Comparison of ENCODE assay signal across 12 cellular contexts in genomic region chr19:10915511-10916091, GRCh38. TPM values are rescaled to one million over a fixed set of nuclear protein-coding genes. Genes with fewer than 3 reads are reported as not detected.
DNase-seq lines count a peak whose midpoint lies in the region; ATAC-seq, FAIRE-seq and TF ChIP-seq lines count a peak whose summit lies in the region.
"Had no signal": no experiment of that assay in that cellular context is flagged by ENCODE, and none has a peak within 500 bp of the region (broad histone marks: within the 10 kb centered on the region; RNA-seq: fewer than 3 reads in every experiment).

No MANE protein-coding gene starts in this region.

- peaks cover 18% of the 10 kb centered on the region for H3K4me1 Mint-ChIP-seq in HFFc6 (ENCODE audit: low read depth)
- no peaks in the 10 kb centered on the region for H3K4me1 Mint-ChIP-seq in activated naive CD4-positive, alpha-beta T cell treated with anti-CD3 and anti-CD28 coated beads, Interleukin-2, amount 10 ng/mL, durations not matched to agents 7 days and 5 days
- H3K4me1 Mint-ChIP-seq: activated T-helper 17 cell treated with anti-CD3 and anti-CD28 coated beads, Interleukin-2, amount 50 U/mL, for 72 hours had no signal

- no peaks in the 10 kb centered on the region; the same call in 1 of the 2 replicates for H3K9me3 ChIP-seq in AG04450 (ENCODE audit: control insufficient read depth, insufficient read depth, low read length)
- H3K9me3 ChIP-seq in hepatocyte (ENCODE audit: low read depth): no peaks in the 10 kb centered on the region

- peak overlapping the region; percentile 83 for H3K27ac Mint-ChIP-seq in HFFc6
- H3K27ac Mint-ChIP-seq in activated naive CD4-positive, alpha-beta T cell treated with anti-CD3 and anti-CD28 coated beads, Interleukin-2, amount 10 ng/mL, durations not matched to agents 7 days and 5 days: no peak overlapping the region
- H3K27ac Mint-ChIP-seq: activated T-helper 17 cell treated with anti-CD3 and anti-CD28 coated beads, Interleukin-2, amount 50 U/mL, for 72 hours had no signal

- H3K79me2 ChIP-seq in hepatocyte: no peaks in the 10 kb centered on the region

- 88% methylated on average over 13 of the region's 15 CpGs for WGBS in hepatocyte (ENCODE audit: low lambda C conversion rate, missing lambda C conversion rate)

- H3K9me2 ChIP-seq in hepatocyte (replicated peaks; ENCODE audit: insufficient read depth): no peaks in the 10 kb centered on the region

- H3K27me3 ChIP-seq in AG04450 (ENCODE audit: control insufficient read depth, insufficient read depth, low read length) (no peaks in the 10 kb centered on the region), hepatocyte (no peaks in the 10 kb centered on the region)

- H3K4me1 ChIP-seq in hepatocyte (ENCODE audit: insufficient read depth): no peaks in the 10 kb centered on the region

- H3K27ac ChIP-seq in AG04450 (ENCODE audit: low read depth, low read length) (peak overlapping the region; percentile 57), hepatocyte (no peak overlapping the region)

- POLR2A ChIA-PET in AG04450 (lab: Yijun Ruan, JAX): no interaction called here

- FAIRE-seq in D721Med (lab: Jason Lieb, UNC): no peak
- FAIRE-seq: TTC549 had no signal

- H3K36me3 Mint-ChIP-seq in HFFc6 (ENCODE audit: low read depth): no peaks in the 10 kb centered on the region
- peaks cover 12% of the 10 kb centered on the region for H3K36me3 Mint-ChIP-seq in activated naive CD4-positive, alpha-beta T cell treated with anti-CD3 and anti-CD28 coated beads, Interleukin-2, amount 10 ng/mL, durations not matched to agents 7 days and 5 days

- H3K27me3 Mint-ChIP-seq in HFFc6 (ENCODE audit: insufficient read depth): peaks cover 6% of the 10 kb centered on the region; the same call in 1 of the 2 replicates
- H3K27me3 Mint-ChIP-seq in activated naive CD4-positive, alpha-beta T cell treated with anti-CD3 and anti-CD28 coated beads, Interleukin-2, amount 10 ng/mL, durations not matched to agents 7 days and 5 days: no peaks in the 10 kb centered on the region
- H3K27me3 Mint-ChIP-seq: activated T-helper 17 cell treated with anti-CD3 and anti-CD28 coated beads, Interleukin-2, amount 50 U/mL, for 72 hours had no signal

- H4K20me1 ChIP-seq in hepatocyte (ENCODE audit: insufficient read depth, poor library complexity, severe bottlenecking): no peaks in the 10 kb centered on the region

- DNase-seq in AG04450 (ENCODE audit: low read depth, low spot score): peak; percentile 59
- peak; percentile 84 for DNase-seq in HFFc6
- peak; percentile 72 for DNase-seq in amniotic epithelial cell (ENCODE audit: low read depth)
- peak; percentile 63 for DNase-seq in hepatocyte (ENCODE audit: low spot score)
- DNase-seq in D721Med (ENCODE audit: insufficient read length, low spot score): no peak
- no peak for DNase-seq in NCI-H2081 treated with DMSO at 0.1 percent for 48 hours (lab: John Stamatoyannopoulos, UW)
- no peak for DNase-seq in activated naive CD4-positive, alpha-beta T cell treated with anti-CD3 and anti-CD28 coated beads, Interleukin-2, amount 10 ng/mL, durations not matched to agents 7 days and 5 days
- DNase-seq: C1 segment of cervical spinal cord, posterior cingulate gyrus had no signal

- CTCF ChIA-PET in AG04450 (lab: Charles Lee): interaction anchor here (0.9 kb wide), 1 partner anchor 21 kb away, joined by 4 read pairs; no protein-coding TSS in a partner anchor
- CTCF ChIA-PET in activated naive CD4-positive, alpha-beta T cell treated with anti-CD3 and anti-CD28 coated beads, Interleukin-2, amount 10 ng/mL, durations not matched to agents 7 days and 5 days (lab: Charles Lee): no interaction called here

- ATAC-seq in HG03565 (IDR thresholded peaks at IDR 0.05; ENCODE audit: unreplicated experiment): no peak
- ATAC-seq: activated T-helper 17 cell treated with anti-CD3 and anti-CD28 coated beads, Interleukin-2, amount 50 U/mL, for 72 hours had no signal

- no peak overlapping the region for H2AFZ ChIP-seq in hepatocyte

- H3K4me3 ChIP-seq in AG04450 (ENCODE audit: low read depth, low read length): no peak overlapping the region
- no peak overlapping the region for H3K4me3 ChIP-seq in hepatocyte

- peak overlapping the region; percentile 67 for H3K4me3 Mint-ChIP-seq in HFFc6
- no peak overlapping the region for H3K4me3 Mint-ChIP-seq in activated naive CD4-positive, alpha-beta T cell treated with anti-CD3 and anti-CD28 coated beads, Interleukin-2, amount 10 ng/mL, durations not matched to agents 7 days and 5 days
- H3K4me3 Mint-ChIP-seq: activated T-helper 17 cell treated with anti-CD3 and anti-CD28 coated beads, Interleukin-2, amount 50 U/mL, for 72 hours had no signal

- no peak overlapping the region for H3K4me2 ChIP-seq in hepatocyte

- H3K9me3 Mint-ChIP-seq in HFFc6: no peaks in the 10 kb centered on the region
- H3K9me3 Mint-ChIP-seq in activated naive CD4-positive, alpha-beta T cell treated with anti-CD3 and anti-CD28 coated beads, Interleukin-2, amount 10 ng/mL, durations not matched to agents 7 days and 5 days: no peaks in the 10 kb centered on the region
- H3K9me3 Mint-ChIP-seq: activated T-helper 17 cell treated with anti-CD3 and anti-CD28 coated beads, Interleukin-2, amount 50 U/mL, for 72 hours had no signal

- no peaks in the 10 kb centered on the region for H3K36me3 ChIP-seq in hepatocyte (replicated peaks; ENCODE audit: insufficient read depth, low read depth)

- TF ChIP-seq CTCF in AG04450 (IDR thresholded peaks at IDR 0.05; ENCODE audit: low read depth, low read length): 0 out of 2 replicates have a peak, but pooled peaks have one; percentile 10
- TF ChIP-seq CTCF in HFFc6 (IDR thresholded peaks at IDR 0.05): peak; percentile 50; the same call in 1 of the 2 replicates
- TF ChIP-seq CTCF in hepatocyte (IDR thresholded peaks at IDR 0.05; ENCODE audit: poor library complexity): peak; percentile 7
- no peak for TF ChIP-seq CTCF in D721Med (IDR thresholded peaks at IDR 0.05; ENCODE audit: insufficient read depth, missing control alignments)

RNA-seq across cellular contexts. Expression of gene YIPF2, which starts 12.8 kb away (rescaled TPM):
- polyA plus RNA-seq in AG04450 (2011; rRNA removed): 35.1 and 56.5 TPM in 2 replicates
- polyA minus RNA-seq in AG04450 (2011; rRNA and poly(A)+ RNA removed): 28.3 and 36.3 TPM in 2 replicates
- 100 to 1,000 TPM in 1 of 6 experiments, 10 to 100 TPM in 5; 78.7 to 105 (median 83.3) TPM for total RNA-seq in HFFc6 (2021; fragmentation: NEBNext Ultra II Directional; extraction: Animal tissue kit (Norgen Biotek cat#: 25700))
- 115 and 123 TPM in 2 replicates for total RNA-seq in hepatocyte
- polyA plus RNA-seq in hepatocyte: 80.3 and 88.3 TPM in 2 replicates

RNA-seq across cellular contexts. Expression of gene TIMM29, which starts 13.0 kb away (rescaled TPM):
- polyA plus RNA-seq in AG04450 (2011; rRNA removed): 7.4 and 7.5 TPM in 2 replicates
- polyA minus RNA-seq in AG04450 (2011; rRNA and poly(A)+ RNA removed): 5.3 and 5.7 TPM in 2 replicates
- 10 to 100 TPM; 18.0 to 25.0 (median 20.6) TPM for total RNA-seq in HFFc6 (2021; fragmentation: NEBNext Ultra II Directional; extraction: Animal tissue kit (Norgen Biotek cat#: 25700))
- 19.4 and 36.2 TPM in 2 replicates for total RNA-seq in hepatocyte
- polyA plus RNA-seq in hepatocyte: 23.0 and 24.1 TPM in 2 replicates

RNA-seq across cellular contexts. Expression of gene CARM1, which starts 44.2 kb away (rescaled TPM):
- polyA plus RNA-seq in AG04450 (2011; rRNA removed): 23.5 and 26.0 TPM in 2 replicates
- 36.7 and 42.1 TPM in 2 replicates for polyA minus RNA-seq in AG04450 (2011; rRNA and poly(A)+ RNA removed)
- 10 to 100 TPM; 67.2 to 82.1 (median 76.8) TPM for total RNA-seq in HFFc6 (2021; fragmentation: NEBNext Ultra II Directional; extraction: Animal tissue kit (Norgen Biotek cat#: 25700))
- total RNA-seq in hepatocyte: 27.5 and 34.3 TPM in 2 replicates
- polyA plus RNA-seq in hepatocyte: 45.1 and 45.7 TPM in 2 replicates

RNA-seq across cellular contexts. Expression of gene SMARCA4, which starts 45.2 kb away (rescaled TPM):
- polyA plus RNA-seq in AG04450 (2011; rRNA removed) (41.6 and 63.5 TPM in 2 replicates), hepatocyte (93.4 and 108 TPM in 2 replicates)
- polyA minus RNA-seq in AG04450 (2011; rRNA and poly(A)+ RNA removed): 120 and 164 TPM in 2 replicates
- 100 to 1,000 TPM; 105 to 116 (median 114) TPM for total RNA-seq in HFFc6 (2021; fragmentation: NEBNext Ultra II Directional; extraction: Animal tissue kit (Norgen Biotek cat#: 25700))
- 36.9 and 80.7 TPM in 2 replicates for total RNA-seq in hepatocyte

Comparison
In these comparisons a context has a peak if more than half of its experiments do, and no peak if none do; other contexts are left out.
1. DNase-seq: peak in AG04450 (single experiment), HFFc6 (single experiment), amniotic epithelial cell (single experiment) and hepatocyte (single experiment); none in D721Med (single experiment), NCI-H2081 treated with DMSO at 0.1 percent for 48 hours (single experiment) and activated naive CD4-positive, alpha-beta T cell treated with anti-CD3 and anti-CD28 coated beads, Interleukin-2, amount 10 ng/mL, durations not matched to agents 7 days and 5 days (single experiment).